9 cellular contexts compared by ENCODE assay signal in the genomic region with DNA sequence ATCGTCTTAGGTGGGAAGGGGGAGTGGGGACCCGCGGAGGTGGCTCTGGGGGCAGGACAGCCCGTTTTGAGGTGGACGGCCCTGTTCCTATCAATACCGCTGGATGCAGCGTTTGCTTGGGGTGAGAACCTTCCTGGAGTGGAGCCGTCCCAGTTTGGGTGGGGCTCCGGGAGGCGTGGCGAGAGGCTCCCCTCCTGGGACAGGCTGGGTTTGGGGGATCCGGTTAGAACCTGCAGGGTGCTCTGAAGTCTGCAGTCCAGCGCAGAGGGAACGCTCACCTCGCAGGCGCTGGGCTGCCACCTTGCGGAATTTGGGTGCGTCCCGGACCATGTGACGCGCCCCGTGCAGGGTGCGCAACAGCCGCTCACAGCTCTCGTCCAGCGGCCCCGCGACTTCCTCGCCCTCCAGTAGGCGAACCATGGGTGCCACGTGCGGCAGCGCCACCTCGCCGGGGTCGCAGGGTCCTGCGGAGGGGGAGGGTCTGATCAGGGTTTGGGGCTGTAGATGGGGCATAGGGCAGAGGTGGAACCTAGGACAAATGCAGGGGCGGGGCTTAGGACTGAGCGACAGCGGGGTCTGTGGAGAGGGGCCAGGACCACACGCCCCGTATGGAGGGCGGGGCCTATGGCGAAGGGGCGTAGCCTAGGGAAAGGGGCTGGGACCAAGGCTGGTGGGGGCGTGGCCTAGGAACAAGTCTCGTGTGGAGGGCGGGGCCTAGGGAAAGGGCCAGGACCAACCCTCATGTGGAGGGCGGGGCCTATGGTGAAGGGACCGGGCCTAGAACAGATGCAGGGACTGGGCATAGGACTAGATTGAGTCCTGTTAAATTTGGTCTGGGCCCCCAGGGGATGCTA. TPM values are rescaled to one million over a fixed set of nuclear protein-coding genes. Genes with fewer than 3 reads are reported as not detected.
DNase-seq lines count a peak whose midpoint lies in the region; ATAC-seq and TF ChIP-seq lines count a peak whose summit lies in the region.
"Had no signal": no experiment of that assay in that cellular context is flagged by ENCODE, and none has a peak within 500 bp of the region (broad histone marks: within the 10 kb centered on the region; RNA-seq: fewer than 3 reads in every experiment).

No MANE protein-coding gene starts in this region.

- WGBS in heart right ventricle, 2 donors: 3 to 4% methylated on average over 50 of the region's 50 CpGs

- CTCF ChIA-PET in RWPE1 (lab: Yijun Ruan, JAX): interaction anchor here (0.6 kb wide), 1 partner anchor 29 kb away, joined by 3 read pairs; no protein-coding TSS in a partner anchor

- H3K9me3 ChIP-seq in heart right ventricle: no peaks in the 10 kb centered on the region

- ATAC-seq in HG02970 (IDR thresholded peaks at IDR 0.05; ENCODE audit: low FRiP score, unreplicated experiment): peak; percentile 69
- peak; percentile 77 to 90 (median 88) for ATAC-seq in heart right ventricle
- peak; percentile 90 for ATAC-seq in sciatic nerve

- DNase-seq in NCI-H82 (lab: John Stamatoyannopoulos, UW): peak; percentile 24
- no peak for DNase-seq in NCI-H82 treated with DMSO at 0.1 percent for 48 hours (lab: John Stamatoyannopoulos, UW; ENCODE audit: unreplicated experiment)
- peak; percentile 79 for DNase-seq in RWPE1 (ENCODE audit: low spot score)
- DNase-seq in activated naive CD4-positive, alpha-beta T cell (lab: John Stamatoyannopoulos, UW): peak; percentile 44 to 62 (median 55)
- peak; percentile 68 to 80 for DNase-seq in heart right ventricle
- DNase-seq in sciatic nerve (ENCODE audit: low spot score): peak; percentile 88
- no peak for DNase-seq in NCI-H2227 treated with DMSO at 0.1 percent for 48 hours (lab: John Stamatoyannopoulos, UW)

- H3K4me1 ChIP-seq in heart right ventricle: peaks cover 3 to 18% (median 13%) of the 10 kb centered on the region in 9 donors

- intact Hi-C loops in heart right ventricle (cut with DNase I) (loop anchor here in 2 of 10 donors (2.0 to 10.0 kb wide), 2 partner anchors 15 to 119 kb away; partner anchors contain the start of gene TRIP10 (in 1 of the 2)), sciatic nerve (cut with DNase I) (no loop called here)

- H3K27ac ChIP-seq in RWPE1 (peak overlapping the region; percentile 12), heart right ventricle (peak overlapping the region in 5 of 10 donors; percentile 2 to 56 (median 19))
- H3K27ac ChIP-seq: C4-2B had no signal

- peak overlapping the region in 8 of 10 donors; percentile 18 to 51 (median 48) for H3K4me3 ChIP-seq in heart right ventricle

- no peaks in the 10 kb centered on the region for H3K27me3 ChIP-seq in heart right ventricle

- peaks cover 0 to 43% (median 36%) of the 10 kb centered on the region in 9 donors for H3K36me3 ChIP-seq in heart right ventricle

- TF ChIP-seq CTCF in RWPE1 (conservative IDR thresholded peaks at IDR 0.05; ENCODE audit: low read depth) (no peak), heart right ventricle (IDR thresholded peaks at IDR 0.05) (peak in 8 of 9 donors; percentile 32 to 71 (median 55))

- POLR2A ChIA-PET in RWPE1 (lab: Yijun Ruan, JAX; ENCODE audit: low non-redundant PET): no interaction called here

RNA-seq across cellular contexts. Expression of gene SH2D3A, which starts 13.8 kb away (rescaled TPM):
- total RNA-seq in heart right ventricle (under 1 TPM in 5 of 10 donors, not detected in 5; 0.16 to 0.79 (median 0.36) TPM), sciatic nerve (0.45 TPM)
- polyA plus RNA-seq in heart right ventricle: under 1 TPM; 0.17 to 0.37 TPM

RNA-seq across cellular contexts. Expression of gene TRIP10, which starts 13.9 kb away (rescaled TPM):
- total RNA-seq in heart right ventricle (100 to 1,000 TPM in 1 of 10 donors, 10 to 100 TPM in 9; 60.6 to 152 (median 73.5) TPM), sciatic nerve (131 TPM)
- polyA plus RNA-seq in heart right ventricle: 100 to 1,000 TPM in 1 of 2 donors, 10 to 100 TPM in 1; 93.7 to 314 TPM

RNA-seq across cellular contexts. Expression of gene GPR108, which starts 16.0 kb away (rescaled TPM):
- 10 to 100 TPM; 20.4 to 33.6 (median 21.5) TPM for total RNA-seq in heart right ventricle
- polyA plus RNA-seq in heart right ventricle: 10 to 100 TPM; 43.1 to 62.0 TPM
- 64.1 TPM for total RNA-seq in sciatic nerve

RNA-seq across cellular contexts. Expression of gene VAV1, which starts 19.1 kb away (rescaled TPM):
- 10 to 100 TPM in 1 of 10 donors, 1 to 10 TPM in 6, under 1 TPM in 3; 0.45 to 11.0 (median 1.4) TPM for total RNA-seq in heart right ventricle
- 1 to 10 TPM in 1 of 2 donors, under 1 TPM in 1; 0.70 to 1.3 TPM for polyA plus RNA-seq in heart right ventricle
- 12.7 TPM for total RNA-seq in sciatic nerve

RNA-seq across cellular contexts. Expression of gene C3, which starts 33.0 kb away (rescaled TPM):
- 100 to 1,000 TPM in 5 of 10 donors, 10 to 100 TPM in 5; 23.0 to 438 (median 111) TPM for total RNA-seq in heart right ventricle
- 100 to 1,000 TPM; 275 to 475 TPM for polyA plus RNA-seq in heart right ventricle
- 971 TPM for total RNA-seq in sciatic nerve

Comparison
In these comparisons a context has a peak if more than half of its experiments do, and no peak if none do; other contexts are left out.
1. DNase-seq: peak in NCI-H82 (single experiment), RWPE1 (single experiment), activated naive CD4-positive, alpha-beta T cell (4 of 4), heart right ventricle (2 of 2) and sciatic nerve (single experiment); none in NCI-H82 treated with DMSO at 0.1 percent for 48 hours (single experiment) and NCI-H2227 treated with DMSO at 0.1 percent for 48 hours (single experiment).
2. Peak in every context shown above with its lines, with median percentiles within 50 percentile points of each other: ATAC-seq.